Comparison of ENCODE assay signal across 19 cellular contexts in genomic region chr14:95769976-95770375, GRCh38.
"Had no signal": no experiment of that assay in that cellular context is flagged by ENCODE, and none has a peak within 500 bp of the region (broad histone marks: within the 10 kb centered on the region; RNA-seq: fewer than 3 reads in every experiment).

No MANE protein-coding gene starts in this region.

- DNase-seq: dorsolateral prefrontal cortex; effector CD4-positive, alpha-beta T cell; head of caudate nucleus; kidney; left lung; mesenchymal stem cell; mucosa of descending colon; naive B cell; nucleus accumbens; posterior cingulate gyrus; right lobe of liver; small intestine; stimulated activated CD4-positive, alpha-beta T cell treated with anti-CD3 and anti-CD28 coated beads, Interleukin-15, amount 100 ng/mL, for 24 hours; stimulated activated CD4-positive, alpha-beta T cell treated with anti-CD3 and anti-CD28 coated beads, Interleukin-2, amount 100 ng/mL, for 48 hours; stimulated activated naive B cell treated with anti-CD40 and anti-IgM and Interleukin-4, amounts not matched to agents 10 μg/mL and 1 μg/mL and 100 μg/mL, for 72 hours; upper lobe of left lung had no signal

- H3K27me3 ChIP-seq: right lobe of liver, tibial nerve, upper lobe of left lung had no signal

- H3K9me3 ChIP-seq: left lung, mucosa of descending colon, right lobe of liver, thoracic aorta, tibial nerve, upper lobe of left lung had no signal

- H3K27ac ChIP-seq: dorsolateral prefrontal cortex, hepatocyte, left lung, right lobe of liver, thoracic aorta, tibial nerve, upper lobe of left lung had no signal

- H3K79me2 ChIP-seq: hepatocyte had no signal

- H3K4me3 ChIP-seq: dorsolateral prefrontal cortex, hepatocyte, left lung, mucosa of descending colon, right lobe of liver, thoracic aorta, tibial nerve, upper lobe of left lung had no signal

- H3K36me3 ChIP-seq: left lung, right lobe of liver, thoracic aorta, tibial nerve, upper lobe of left lung had no signal

- H2AFZ ChIP-seq: hepatocyte had no signal

- H3K4me1 ChIP-seq: left lung, right lobe of liver, tibial nerve, upper lobe of left lung had no signal

- H3K4me2 ChIP-seq: hepatocyte had no signal
